In the genomic region with DNA sequence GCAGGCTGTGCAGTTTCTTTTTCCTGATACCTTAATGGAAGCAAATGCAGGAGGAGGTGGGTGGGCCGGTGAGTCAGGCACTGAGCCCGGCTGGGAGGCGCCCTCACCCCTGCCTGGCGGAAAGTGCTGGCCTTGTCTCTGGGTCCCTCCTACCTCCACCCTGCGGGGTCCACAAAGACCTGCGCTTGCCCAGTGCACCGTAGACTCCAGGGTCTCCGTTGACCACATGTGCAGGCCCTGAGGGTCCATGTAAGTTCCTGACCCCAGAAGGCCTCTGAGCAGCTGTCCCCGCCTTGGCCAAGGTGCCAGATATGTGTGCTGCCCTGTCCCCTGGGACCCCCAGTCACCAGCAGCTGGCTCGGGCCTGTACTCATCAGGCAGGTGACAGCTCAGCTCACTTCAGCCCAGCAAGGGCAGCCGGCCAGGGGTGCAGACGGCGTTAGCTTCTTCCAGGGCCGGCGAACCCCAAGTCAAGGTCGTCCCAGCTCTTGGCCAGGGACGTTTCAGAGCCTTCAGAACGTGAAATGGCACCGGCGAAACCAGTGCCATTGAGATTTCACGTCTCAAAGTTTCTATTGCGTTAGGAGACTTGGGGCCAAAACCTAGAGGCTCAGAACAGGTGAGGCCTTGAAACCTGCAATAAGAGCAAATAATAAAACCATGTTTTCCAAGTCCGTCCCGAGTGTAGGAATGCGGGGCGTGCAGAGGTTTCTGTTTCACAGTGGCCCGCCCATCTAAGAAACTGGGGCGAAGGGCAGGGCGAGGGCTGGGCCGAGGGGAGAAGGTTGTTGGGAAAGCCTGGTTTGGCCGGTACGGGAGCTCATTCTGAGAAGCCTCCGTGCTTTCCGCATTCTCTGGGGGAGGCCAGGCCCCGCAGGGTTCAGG, we compare ENCODE assay signal across 12 cellular contexts. TPM values are rescaled to one million over a fixed set of nuclear protein-coding genes. Genes with fewer than 3 reads are reported as not detected.
DNase-seq lines count a peak whose midpoint lies in the region; ATAC-seq and TF ChIP-seq lines count a peak whose summit lies in the region.
"Had no signal": no experiment of that assay in that cellular context is flagged by ENCODE, and none has a peak within 500 bp of the region (broad histone marks: within the 10 kb centered on the region; RNA-seq: fewer than 3 reads in every experiment).

No MANE protein-coding gene starts in this region.

- no peaks in the 10 kb centered on the region for H3K9me3 ChIP-seq in adrenal gland (replicated peaks in 1 of 3)
- no peaks in the 10 kb centered on the region for H3K9me3 ChIP-seq in gastroesophageal sphincter
- H3K9me3 ChIP-seq in muscle layer of duodenum (ENCODE audit: control insufficient read depth in 1 of 2, low read length in 2 of 2), result no peaks in the 10 kb centered on the region
- H3K9me3 ChIP-seq in transverse colon, result no peaks in the 10 kb centered on the region

- peaks cover 0 to 23% of the 10 kb centered on the region in 2 donors for H3K36me3 ChIP-seq in adrenal gland (replicated peaks in 1 of 2)
- peaks cover 0 to 80% of the 10 kb centered on the region in 2 donors for H3K36me3 ChIP-seq in gastroesophageal sphincter
- H3K36me3 ChIP-seq in muscle layer of duodenum (ENCODE audit: control insufficient read depth in 1 of 2, insufficient read depth in 2 of 2, low read length in 2 of 2), result peaks cover 27 to 49% of the 10 kb centered on the region in 2 donors
- peaks cover 0 to 24% (median 9%) of the 10 kb centered on the region in 4 donors for H3K36me3 ChIP-seq in transverse colon

- 52 to 56% (median 55%) methylated on average over 31 to 35 of the region's 35 CpGs for WGBS in adrenal gland, 4 donors
- WGBS in gastroesophageal sphincter (ENCODE audit: low coverage in 1 of 2), 2 donors, result 80% methylated on average over 1 of the region's 35 CpGs; no CpG with 5 or more reads in 1 of the 2 donors
- WGBS in transverse colon (ENCODE audit: low coverage in 1 of 2), 2 donors, result 60% methylated on average over 33 of the region's 35 CpGs; no CpG with 5 or more reads in 1 of the 2 donors

- H3K27ac ChIP-seq in adrenal gland, result peak overlapping the region in 3 of 5 donors; percentile 3 to 62 (median 16)
- H3K27ac ChIP-seq in gastroesophageal sphincter, result peak overlapping the region in 3 of 4 donors; percentile 9 to 59 (median 47)
- H3K27ac ChIP-seq in muscle layer of duodenum (ENCODE audit: low read length), result peak overlapping the region; percentile 74
- H3K27ac ChIP-seq in transverse colon, result peak overlapping the region; percentile 92 to 96 (median 93)

- intact Hi-C loops in adrenal gland (cut with DNase I), result no loop called here
- intact Hi-C loops in transverse colon (cut with DNase I; ENCODE audit: low total_unique reads), result no loop called here

- DNase-seq in adrenal gland, result peak in 6 of 7 donors; percentile 65 to 85 (median 72)
- DNase-seq in transverse colon, result peak; percentile 92
- DNase-seq in NOMO-1 treated with DMSO at 0.1 percent for 48 hours (lab: John Stamatoyannopoulos, UW; ENCODE audit: unreplicated experiment), result no peak
- no peak for DNase-seq in DMS 273 (lab: John Stamatoyannopoulos, UW; ENCODE audit: unreplicated experiment)
- DNase-seq: activated naive CD8-positive, alpha-beta T cell treated with anti-CD3 and anti-CD28 coated beads, Interleukin-2, amount 50 U/mL, for 24 hours; COR-L47; effector CD4-positive, alpha-beta T cell; GOT3; naive B cell had no signal

- in situ Hi-C loops in transverse colon (cut with MboI; ENCODE audit: low pct_ligation_motif_present in 1 of 4, low pct_unique_long_range_greater_than_20kb in 1 of 4, low sequenced_read_pairs in 3 of 4), result no loop called here

- H3K4me1 ChIP-seq in adrenal gland (replicated peaks in 1 of 2), result peaks cover 7 to 12% of the 10 kb centered on the region in 2 donors
- peaks cover 0 to 55% (median 38%) of the 10 kb centered on the region in 3 donors for H3K4me1 ChIP-seq in gastroesophageal sphincter
- H3K4me1 ChIP-seq in muscle layer of duodenum (ENCODE audit: control insufficient read depth in 1 of 2, insufficient read depth in 2 of 2, low read length in 2 of 2), result peaks cover 0 to 39% of the 10 kb centered on the region in 2 donors
- H3K4me1 ChIP-seq in transverse colon, result peaks cover 15 to 59% (median 41%) of the 10 kb centered on the region in 4 donors

- H3K27me3 ChIP-seq in adrenal gland (no peaks in the 10 kb centered on the region), gastroesophageal sphincter (no peaks in the 10 kb centered on the region), muscle layer of duodenum (ENCODE audit: low read depth, low read length) (no peaks in the 10 kb centered on the region), transverse colon (no peaks in the 10 kb centered on the region)

- TF ChIP-seq POLR2A in adrenal gland (IDR thresholded peaks at IDR 0.05) (no peak), gastroesophageal sphincter (IDR thresholded peaks at IDR 0.05) (no peak), transverse colon (IDR thresholded peaks at IDR 0.05) (peak; percentile 44)

- H3K4me3 ChIP-seq in adrenal gland (peak overlapping the region in 1 of 4 donors; percentile 13), gastroesophageal sphincter (no peak overlapping the region), muscle layer of duodenum (ENCODE audit: low read depth in 1 of 2, low read length in 2 of 2) (no peak overlapping the region), transverse colon (peak overlapping the region in 2 of 4 donors; percentile 16 to 31)

- ATAC-seq in gastroesophageal sphincter (peak; percentile 41), HG02642 (IDR thresholded peaks at IDR 0.05; ENCODE audit: poor library complexity, unreplicated experiment) (no peak)
- ATAC-seq: activated naive CD8-positive, alpha-beta T cell treated with anti-CD3 and anti-CD28 coated beads, Interleukin-2, amount 50 U/mL, for 24 hours had no signal

- TF ChIP-seq EP300 in gastroesophageal sphincter (IDR thresholded peaks at IDR 0.05) (no peak), transverse colon (IDR thresholded peaks at IDR 0.05; ENCODE audit: low read depth) (peak; percentile 15)

- TF ChIP-seq CTCF in adrenal gland (IDR thresholded peaks at IDR 0.05) (no peak), gastroesophageal sphincter (IDR thresholded peaks at IDR 0.05) (no peak), transverse colon (IDR thresholded peaks at IDR 0.05) (no peak)

RNA-seq across cellular contexts. Expression of gene METRNL, which starts 12.1 kb away (rescaled TPM):
- 10 to 100 TPM; 18.3 to 72.7 (median 32.5) TPM for total RNA-seq in adrenal gland
- 10 to 100 TPM in 2 of 3 donors, 1 to 10 TPM in 1; 1.9 to 50.8 (median 13.0) TPM for polyA plus RNA-seq in adrenal gland
- total RNA-seq in gastroesophageal sphincter, result 10 to 100 TPM; 41.1 to 82.6 (median 66.3) TPM
- 100 to 1,000 TPM in 2 of 4 donors, 10 to 100 TPM in 2; 46.8 to 325 (median 112) TPM for total RNA-seq in transverse colon

Comparison
In these comparisons a context has a peak if more than half of its experiments do, and no peak if none do; other contexts are left out.
1. DNase-seq: peak in adrenal gland (6 of 7) and transverse colon (single experiment); none in NOMO-1 treated with DMSO at 0.1 percent for 48 hours (single experiment) and DMS 273 (single experiment).
2. H3K27ac ChIP-seq: peak in every context shown above with its lines; median percentile 93 in transverse colon; 74 in muscle layer of duodenum; 47 in gastroesophageal sphincter; 16 in adrenal gland.